1 cellular context compared by ENCODE assay signal in the genomic region with DNA sequence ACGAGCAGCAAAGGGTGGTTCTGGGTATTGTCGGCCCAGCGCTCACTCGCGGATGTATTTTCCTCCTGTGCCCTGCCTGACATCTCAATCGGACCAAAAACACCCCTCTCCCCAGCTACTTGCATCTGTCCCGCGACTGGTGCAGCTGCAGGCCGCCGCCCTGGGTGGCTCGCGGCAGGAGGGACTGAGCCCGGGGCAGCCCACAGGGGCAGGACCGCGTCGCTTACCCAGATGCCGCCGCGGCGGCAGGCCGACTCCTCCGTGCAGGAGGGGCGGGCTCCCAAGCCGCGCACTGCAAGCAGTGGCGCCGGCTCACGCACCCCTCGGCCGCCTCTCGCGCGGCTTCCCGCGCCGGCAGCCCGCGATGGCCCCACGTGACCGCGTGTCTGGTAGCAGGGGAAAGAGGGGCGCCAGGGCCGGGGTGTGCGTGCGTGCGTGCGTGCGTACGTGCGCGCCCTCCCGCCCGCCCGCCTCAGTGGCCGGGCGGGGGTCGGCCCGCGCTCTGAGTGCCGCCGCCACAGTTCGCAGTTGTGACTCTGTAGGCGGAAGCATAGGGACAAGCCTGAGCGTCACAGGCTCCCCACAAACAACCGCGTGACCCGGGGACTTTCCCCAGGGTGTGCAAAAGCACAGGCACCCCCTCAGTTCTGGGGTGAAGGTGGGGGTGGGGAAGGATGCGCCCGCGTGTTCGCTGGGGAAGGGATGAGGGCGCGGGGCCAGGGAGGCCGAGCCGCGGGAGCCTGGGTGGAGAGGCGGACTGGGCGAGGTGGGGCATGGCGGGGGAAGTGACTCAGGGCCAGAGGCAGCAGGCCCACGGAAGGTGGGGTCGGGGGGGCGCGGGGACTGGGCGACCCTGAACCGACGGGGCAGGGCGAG.
TF ChIP-seq lines count a peak whose summit lies in the region.

TSS of gene ZBTB25 (minus strand) at position 405 of the 876 bp plus-strand sequence. CDS start 13,305 bp downstream, outside the sequence.

TF ChIP-seq in K562, 482 proteins besides CTCF, POLR2A, EP300 and RAD21 (continued from another document and continues in another):
- TF ChIP-seq, protein P1, sequence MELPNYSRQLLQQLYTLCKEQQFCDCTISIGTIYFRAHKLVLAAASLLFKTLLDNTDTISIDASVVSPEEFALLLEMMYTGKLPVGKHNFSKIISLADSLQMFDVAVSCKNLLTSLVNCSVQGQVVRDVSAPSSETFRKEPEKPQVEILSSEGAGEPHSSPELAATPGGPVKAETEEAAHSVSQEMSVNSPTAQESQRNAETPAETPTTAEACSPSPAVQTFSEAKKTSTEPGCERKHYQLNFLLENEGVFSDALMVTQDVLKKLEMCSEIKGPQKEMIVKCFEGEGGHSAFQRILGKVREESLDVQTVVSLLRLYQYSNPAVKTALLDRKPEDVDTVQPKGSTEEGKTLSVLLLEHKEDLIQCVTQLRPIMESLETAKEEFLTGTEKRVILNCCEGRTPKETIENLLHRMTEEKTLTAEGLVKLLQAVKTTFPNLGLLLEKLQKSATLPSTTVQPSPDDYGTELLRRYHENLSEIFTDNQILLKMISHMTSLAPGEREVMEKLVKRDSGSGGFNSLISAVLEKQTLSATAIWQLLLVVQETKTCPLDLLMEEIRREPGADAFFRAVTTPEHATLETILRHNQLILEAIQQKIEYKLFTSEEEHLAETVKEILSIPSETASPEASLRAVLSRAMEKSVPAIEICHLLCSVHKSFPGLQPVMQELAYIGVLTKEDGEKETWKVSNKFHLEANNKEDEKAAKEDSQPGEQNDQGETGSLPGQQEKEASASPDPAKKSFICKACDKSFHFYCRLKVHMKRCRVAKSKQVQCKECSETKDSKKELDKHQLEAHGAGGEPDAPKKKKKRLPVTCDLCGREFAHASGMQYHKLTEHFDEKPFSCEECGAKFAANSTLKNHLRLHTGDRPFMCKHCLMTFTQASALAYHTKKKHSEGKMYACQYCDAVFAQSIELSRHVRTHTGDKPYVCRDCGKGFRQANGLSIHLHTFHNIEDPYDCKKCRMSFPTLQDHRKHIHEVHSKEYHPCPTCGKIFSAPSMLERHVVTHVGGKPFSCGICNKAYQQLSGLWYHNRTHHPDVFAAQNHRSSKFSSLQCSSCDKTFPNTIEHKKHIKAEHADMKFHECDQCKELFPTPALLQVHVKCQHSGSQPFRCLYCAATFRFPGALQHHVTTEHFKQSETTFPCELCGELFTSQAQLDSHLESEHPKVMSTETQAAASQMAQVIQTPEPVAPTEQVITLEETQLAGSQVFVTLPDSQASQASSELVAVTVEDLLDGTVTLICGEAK (IDR thresholded peaks at IDR 0.05), result 0 out of 2 replicates have a peak, but pooled peaks have one; percentile 27
- TF ChIP-seq, protein P1 (CRISPR knock-in tag; IDR thresholded peaks at IDR 0.05), result no peak
- TF ChIP-seq XRCC5 (IDR thresholded peaks at IDR 0.05; ENCODE audit: low read depth, low read length) (no peak), ZFX (CRISPR knock-in tag; IDR thresholded peaks at IDR 0.05) (peak; percentile 69), ZNF408 (CRISPR knock-in tag; IDR thresholded peaks at IDR 0.05; ENCODE audit: low read depth) (no peak), CTBP1 (IDR thresholded peaks at IDR 0.05; ENCODE audit: borderline replicate concordance) (peak; percentile 86), HNRNPUL1 (IDR thresholded peaks at IDR 0.05; ENCODE audit: low read length) (no peak), CBX3 (IDR thresholded peaks at IDR 0.05; ENCODE audit: borderline replicate concordance in 1 of 2, low read length in 2 of 2) (no peak), MAZ (CRISPR knock-in tag; conservative IDR thresholded peaks at IDR 0.05 in 1 of 2, IDR thresholded peaks at IDR 0.05 in 1 of 2) (no peak; a peak in 2 of 4 replicates), E2F8 (IDR thresholded peaks at IDR 0.05; ENCODE audit: low read depth, partially characterized antibody) (no peak), ZNF146 (CRISPR knock-in tag; IDR thresholded peaks at IDR 0.05; ENCODE audit: unreplicated experiment) (no peak), GATAD2A (IDR thresholded peaks at IDR 0.05) (no peak), HMGN3 (IDR thresholded peaks at IDR 0.05; ENCODE audit: borderline replicate concordance, extremely low read depth, insufficient read length, low read depth, low read length) (peak; percentile 27), CC2D1A (IDR thresholded peaks at IDR 0.05) (no peak), TRIM28 (IDR thresholded peaks at IDR 0.05) (no peak), ZNF584 (CRISPR knock-in tag; IDR thresholded peaks at IDR 0.05; ENCODE audit: low read depth) (no peak), FOXA3 (CRISPR knock-in tag; conservative IDR thresholded peaks at IDR 0.05 in 1 of 2, IDR thresholded peaks at IDR 0.05 in 1 of 2) (no peak), ELK3 (CRISPR knock-in tag; IDR thresholded peaks at IDR 0.05) (no peak), ADNP (tag; IDR thresholded peaks at IDR 0.05) (no peak), CCAR2 (IDR thresholded peaks at IDR 0.05; ENCODE audit: low read depth, low read length) (no peak), NR2C1 (IDR thresholded peaks at IDR 0.05) (no peak), NR2C1 (tag; IDR thresholded peaks at IDR 0.05) (no peak), HSF4 (CRISPR knock-in tag; IDR thresholded peaks at IDR 0.05; ENCODE audit: borderline replicate concordance) (no peak), BACH1 (tag; IDR thresholded peaks at IDR 0.05) (no peak), ARID4B (CRISPR knock-in tag; IDR thresholded peaks at IDR 0.05) (peak; percentile 16; the same call in 1 of the 2 replicates), TEAD2 (tag; IDR thresholded peaks at IDR 0.05) (no peak), BRCA1 (IDR thresholded peaks at IDR 0.05) (no peak), BRCA1 (CRISPR knock-in tag; IDR thresholded peaks at IDR 0.05) (no peak), TAF9B (IDR thresholded peaks at IDR 0.05; ENCODE audit: partially characterized antibody) (peak; percentile 32)
- TF ChIP-seq, protein P2, sequence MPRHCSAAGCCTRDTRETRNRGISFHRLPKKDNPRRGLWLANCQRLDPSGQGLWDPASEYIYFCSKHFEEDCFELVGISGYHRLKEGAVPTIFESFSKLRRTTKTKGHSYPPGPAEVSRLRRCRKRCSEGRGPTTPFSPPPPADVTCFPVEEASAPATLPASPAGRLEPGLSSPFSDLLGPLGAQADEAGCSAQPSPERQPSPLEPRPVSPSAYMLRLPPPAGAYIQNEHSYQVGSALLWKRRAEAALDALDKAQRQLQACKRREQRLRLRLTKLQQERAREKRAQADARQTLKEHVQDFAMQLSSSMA (CRISPR knock-in tag; IDR thresholded peaks at IDR 0.05), result no peak
- TF ChIP-seq, protein P3, sequence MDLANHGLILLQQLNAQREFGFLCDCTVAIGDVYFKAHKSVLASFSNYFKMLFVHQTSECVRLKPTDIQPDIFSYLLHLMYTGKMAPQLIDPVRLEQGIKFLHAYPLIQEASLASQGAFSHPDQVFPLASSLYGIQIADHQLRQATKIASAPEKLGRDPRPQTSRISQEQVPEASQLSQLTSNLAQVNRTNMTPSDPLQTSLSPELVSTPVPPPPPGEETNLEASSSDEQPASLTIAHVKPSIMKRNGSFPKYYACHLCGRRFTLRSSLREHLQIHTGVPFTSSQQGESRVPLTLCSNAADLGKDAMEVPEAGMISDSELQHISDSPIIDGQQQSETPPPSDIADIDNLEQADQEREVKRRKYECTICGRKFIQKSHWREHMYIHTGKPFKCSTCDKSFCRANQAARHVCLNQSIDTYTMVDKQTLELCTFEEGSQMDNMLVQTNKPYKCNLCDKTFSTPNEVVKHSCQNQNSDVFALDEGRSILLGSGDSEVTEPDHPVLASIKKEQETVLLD (IDR thresholded peaks at IDR 0.05), result 0 out of 2 replicates have a peak, but pooled peaks have one; percentile 20
- TF ChIP-seq, protein P4, sequence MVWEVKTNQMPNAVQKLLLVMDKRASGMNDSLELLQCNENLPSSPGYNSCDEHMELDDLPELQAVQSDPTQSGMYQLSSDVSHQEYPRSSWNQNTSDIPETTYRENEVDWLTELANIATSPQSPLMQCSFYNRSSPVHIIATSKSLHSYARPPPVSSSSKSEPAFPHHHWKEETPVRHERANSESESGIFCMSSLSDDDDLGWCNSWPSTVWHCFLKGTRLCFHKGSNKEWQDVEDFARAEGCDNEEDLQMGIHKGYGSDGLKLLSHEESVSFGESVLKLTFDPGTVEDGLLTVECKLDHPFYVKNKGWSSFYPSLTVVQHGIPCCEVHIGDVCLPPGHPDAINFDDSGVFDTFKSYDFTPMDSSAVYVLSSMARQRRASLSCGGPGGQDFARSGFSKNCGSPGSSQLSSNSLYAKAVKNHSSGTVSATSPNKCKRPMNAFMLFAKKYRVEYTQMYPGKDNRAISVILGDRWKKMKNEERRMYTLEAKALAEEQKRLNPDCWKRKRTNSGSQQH (CRISPR knock-in tag; IDR thresholded peaks at IDR 0.05), result no peak
